In the genomic region with DNA sequence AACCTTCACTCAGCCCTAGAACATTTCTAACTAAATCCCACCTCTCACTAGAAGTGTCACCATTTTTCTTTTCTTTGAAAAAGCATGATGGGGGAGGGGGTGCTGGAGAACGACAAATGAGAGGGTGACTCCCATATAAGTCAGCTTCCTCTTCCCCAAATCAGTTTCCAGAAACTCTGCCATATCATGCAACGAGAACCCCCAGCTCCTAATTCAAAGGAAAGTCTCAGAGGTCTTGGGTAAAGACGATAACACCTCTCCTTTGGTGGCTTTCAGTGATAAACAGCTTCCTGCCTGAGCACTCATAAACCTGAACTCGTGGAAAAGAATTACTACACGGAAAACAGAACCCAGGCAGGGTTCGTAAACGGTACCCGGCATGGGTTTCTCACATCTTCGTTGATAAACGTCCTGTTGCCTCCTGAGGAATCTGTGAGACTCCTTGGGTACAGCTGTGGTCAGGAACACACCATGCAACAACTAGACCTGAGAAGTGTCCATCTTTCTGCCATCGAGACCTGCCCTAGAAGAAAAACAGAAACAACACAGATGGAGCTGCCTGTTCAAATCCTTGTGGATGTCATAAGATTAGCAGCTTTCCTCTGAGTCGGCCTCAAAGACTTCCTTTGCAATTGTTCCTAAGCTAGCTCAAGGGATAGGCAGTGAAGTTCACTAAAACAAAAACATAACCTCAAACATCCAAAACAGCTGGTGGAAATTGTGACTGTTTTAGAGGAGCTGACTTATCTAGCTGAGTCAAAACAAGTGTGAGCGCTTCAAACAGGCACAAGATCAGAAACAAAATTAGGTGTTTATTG, we compare ENCODE assay signal across 9 cellular contexts.
DNase-seq lines count a peak whose midpoint lies in the region; ATAC-seq and TF ChIP-seq lines count a peak whose summit lies in the region.
"Had no signal": no experiment of that assay in that cellular context is flagged by ENCODE, and none has a peak within 500 bp of the region (broad histone marks: within the 10 kb centered on the region; RNA-seq: fewer than 3 reads in every experiment).

No MANE protein-coding gene starts in this region.

- H3K4me3 ChIP-seq in fibroblast of the aortic adventitia (ENCODE audit: low read depth, low read length) (no peak overlapping the region), colonic mucosa (no peak overlapping the region)

- DNase-seq in activated naive CD4-positive, alpha-beta T cell treated with anti-CD3 and anti-CD28 coated beads for 36 hours: peak; percentile 52
- DNase-seq in activated naive CD4-positive, alpha-beta T cell treated with anti-CD3 and anti-CD28 coated beads, Interleukin-2, amount 50 U/mL, for 16 hours: no peak
- peak; percentile 13 to 34 for DNase-seq in activated CD4-positive, alpha-beta T cell treated with anti-CD3 and anti-CD28 coated beads, Interleukin-2, amount 50 U/mL, for 48 hours
- DNase-seq in fibroblast of the aortic adventitia (ENCODE audit: low read depth) (peak; percentile 85), NCI-H748 (lab: John Stamatoyannopoulos, UW; ENCODE audit: unreplicated experiment) (no peak), HuH-7 (ENCODE audit: low spot score) (no peak), colonic mucosa (no peak)
- no peak for DNase-seq in stimulated activated naive CD8-positive, alpha-beta T cell treated with anti-CD3 and anti-CD28 coated beads, Interleukin-15, Interleukin-2, amounts not matched to agents 100 U/mL and 50 U/mL, for 24 hours
- DNase-seq: NCI-H2081 treated with DMSO at 0.1 percent for 48 hours had no signal

- H3K4me1 Mint-ChIP-seq in activated naive CD4-positive, alpha-beta T cell treated with anti-CD3 and anti-CD28 coated beads for 36 hours (ENCODE audit: low read depth): peaks cover 16% of the 10 kb centered on the region

- H3K4me3 Mint-ChIP-seq in activated naive CD4-positive, alpha-beta T cell treated with anti-CD3 and anti-CD28 coated beads for 36 hours: peak overlapping the region; percentile 45

- peak; percentile 55 for ATAC-seq in stimulated activated naive CD8-positive, alpha-beta T cell treated with anti-CD3 and anti-CD28 coated beads, Interleukin-15, Interleukin-2, amounts not matched to agents 100 U/mL and 50 U/mL, for 24 hours

- no peaks in the 10 kb centered on the region for H3K9me3 ChIP-seq in colonic mucosa

- no peak overlapping the region for H3K27ac ChIP-seq in colonic mucosa

- CTCF ChIA-PET in activated naive CD4-positive, alpha-beta T cell treated with anti-CD3 and anti-CD28 coated beads for 36 hours (lab: Charles Lee): interaction anchor here (0.6 to 1.4 kb wide), 5 partner anchors 27 to 322 kb away, joined by 3 to 4 read pairs (median 4); no protein-coding TSS in a partner anchor

- H3K9ac ChIP-seq in colonic mucosa (ENCODE audit: low read depth in 2 of 2, low read length in 2 of 2): no peak overlapping the region

- no peaks in the 10 kb centered on the region for H3K9me3 Mint-ChIP-seq in activated naive CD4-positive, alpha-beta T cell treated with anti-CD3 and anti-CD28 coated beads for 36 hours

- H3K27ac Mint-ChIP-seq in activated naive CD4-positive, alpha-beta T cell treated with anti-CD3 and anti-CD28 coated beads for 36 hours: peak overlapping the region; percentile 73

- H3K36me3 Mint-ChIP-seq in activated naive CD4-positive, alpha-beta T cell treated with anti-CD3 and anti-CD28 coated beads for 36 hours (ENCODE audit: low read depth): no peaks in the 10 kb centered on the region

- intact Hi-C loops in activated naive CD4-positive, alpha-beta T cell treated with anti-CD3 and anti-CD28 coated beads for 36 hours (cut with micrococcal nuclease): loop anchor here (1.0 kb wide), 13 partner anchors 20 to 264 kb away; a partner anchor contains a TSS
- intact Hi-C loops in colonic mucosa (cut with DNase I): no loop called here

- no peaks in the 10 kb centered on the region for H3K36me3 ChIP-seq in colonic mucosa

- no peaks in the 10 kb centered on the region for H3K4me1 ChIP-seq in colonic mucosa

- TF ChIP-seq CTCF in fibroblast of the aortic adventitia (IDR thresholded peaks at IDR 0.05; ENCODE audit: insufficient read depth, low read length): no peak
- no peak for TF ChIP-seq CTCF in colonic mucosa (IDR thresholded peaks at IDR 0.05)

- H3K27me3 Mint-ChIP-seq in activated naive CD4-positive, alpha-beta T cell treated with anti-CD3 and anti-CD28 coated beads for 36 hours (ENCODE audit: low read depth): peaks cover 4% of the 10 kb centered on the region

- H3K27me3 ChIP-seq in colonic mucosa: no peaks in the 10 kb centered on the region

Comparison
In these comparisons a context has a peak if more than half of its experiments do, and no peak if none do; other contexts are left out.
1. DNase-seq: peak in activated naive CD4-positive, alpha-beta T cell treated with anti-CD3 and anti-CD28 coated beads for 36 hours (single experiment), activated CD4-positive, alpha-beta T cell treated with anti-CD3 and anti-CD28 coated beads, Interleukin-2, amount 50 U/mL, for 48 hours (2 of 2) and fibroblast of the aortic adventitia (single experiment); none in activated naive CD4-positive, alpha-beta T cell treated with anti-CD3 and anti-CD28 coated beads, Interleukin-2, amount 50 U/mL, for 16 hours (single experiment), stimulated activated naive CD8-positive, alpha-beta T cell treated with anti-CD3 and anti-CD28 coated beads, Interleukin-15, Interleukin-2, amounts not matched to agents 100 U/mL and 50 U/mL, for 24 hours (single experiment), NCI-H748 (single experiment), HuH-7 (single experiment) and colonic mucosa (single experiment).